8 cellular contexts compared by ENCODE assay signal in genomic region chr19:4722671-4723464, GRCh38. TPM values are rescaled to one million over a fixed set of nuclear protein-coding genes. Genes with fewer than 3 reads are reported as not detected.
DNase-seq lines count a peak whose midpoint lies in the region; ATAC-seq and TF ChIP-seq lines count a peak whose summit lies in the region.

No MANE protein-coding gene starts in this region.

- peak overlapping the region; percentile 77 for H3K4me2 ChIP-seq in Karpas-422 (ENCODE audit: low read depth, low read length, poor library complexity, severe bottlenecking)

- H3K9me3 ChIP-seq in Karpas-422 (ENCODE audit: low read length) = no peaks in the 10 kb centered on the region
- no peaks in the 10 kb centered on the region for H3K9me3 ChIP-seq in ascending aorta

- no peaks in the 10 kb centered on the region for H3K9me2 ChIP-seq in Karpas-422 (replicated peaks; ENCODE audit: insufficient read depth, low read length)

- peaks cover 15% of the 10 kb centered on the region for H4K20me1 ChIP-seq in Karpas-422 (ENCODE audit: insufficient read depth, low read depth, low read length)

- H2AFZ ChIP-seq in Karpas-422 (ENCODE audit: low read length) = no peak overlapping the region

- H3K4me3 ChIP-seq in Karpas-422 (ENCODE audit: low read length) = peak overlapping the region; percentile 88
- peak overlapping the region; percentile 87 to 98 for H3K4me3 ChIP-seq in ascending aorta

- H3K36me3 ChIP-seq in Karpas-422 (ENCODE audit: insufficient read depth, low read length) (peaks cover 23% of the 10 kb centered on the region; the same call in 1 of the 2 replicates), ascending aorta (peaks cover 28 to 36% of the 10 kb centered on the region in 2 donors)

- H3K27ac ChIP-seq in Karpas-422 (ENCODE audit: low read length) = peak overlapping the region; percentile 69
- peak overlapping the region; percentile 89 to 93 for H3K27ac ChIP-seq in ascending aorta

- intact Hi-C loops in ascending aorta (cut with DNase I) = loop anchor here (1.0 to 10.0 kb wide), 6 partner anchors 10 to 899 kb away; partner anchors contain the start of genes KDM4B, MYDGF, PLIN3 and SAFB

- H3K27me3 ChIP-seq in Karpas-422 (ENCODE audit: low read length) (no peaks in the 10 kb centered on the region), ascending aorta (no peaks in the 10 kb centered on the region)

- peaks cover 21% of the 10 kb centered on the region for H3K4me1 ChIP-seq in Karpas-422 (ENCODE audit: low read length)
- peaks cover 6 to 15% of the 10 kb centered on the region in 2 donors for H3K4me1 ChIP-seq in ascending aorta

- TF ChIP-seq CTCF in ascending aorta (IDR thresholded peaks at IDR 0.05) = no peak

- H3K9ac ChIP-seq in Karpas-422 (ENCODE audit: low read length) = peak overlapping the region; percentile 91

- DNase-seq in Ammon's horn (ENCODE audit: low spot score) (peak; percentile 58), Karpas-422 (peak; percentile 83), ascending aorta (ENCODE audit: low spot score in 2 of 2) (peak in 1 of 2 donors; percentile 84), iPS-NIHi11 (ENCODE audit: low spot score) (peak; percentile 3), middle frontal gyrus (ENCODE audit: extremely low spot score, low spot score) (no peak), inferior parietal cortex (ENCODE audit: extremely low spot score) (no peak)
- peak; percentile 42 for DNase-seq in stimulated activated CD8-positive, alpha-beta memory T cell treated with anti-CD3 and anti-CD28 coated beads, Interleukin-4, amount 100 ng/mL, for 48 hours

- peaks cover 37% of the 10 kb centered on the region for H3K79me2 ChIP-seq in Karpas-422 (ENCODE audit: low read length)

- ATAC-seq in GM18873 (IDR thresholded peaks at IDR 0.05; ENCODE audit: low FRiP score, unreplicated experiment) = peak; percentile 3

RNA-seq across cellular contexts. Expression of gene DPP9, which starts 0.8 kb away (rescaled TPM):
- 26.8 and 34.8 TPM in 2 replicates for total RNA-seq in Karpas-422 (2014; rRNA removed; shearing (Covaris generic); ENCODE audit: low replicate concordance)
- 72.2 TPM for total RNA-seq in ascending aorta

RNA-seq across cellular contexts. Expression of gene MYDGF, which starts 52.7 kb away (rescaled TPM):
- 30.8 and 63.4 TPM in 2 replicates for total RNA-seq in Karpas-422 (2014; rRNA removed; shearing (Covaris generic); ENCODE audit: low replicate concordance)
- total RNA-seq in ascending aorta = 49.0 TPM

Comparison
In these comparisons a context has a peak if more than half of its experiments do, and no peak if none do; other contexts are left out.
1. DNase-seq: peak in Ammon's horn (single experiment), Karpas-422 (single experiment), iPS-NIHi11 (single experiment) and stimulated activated CD8-positive, alpha-beta memory T cell treated with anti-CD3 and anti-CD28 coated beads, Interleukin-4, amount 100 ng/mL, for 48 hours (single experiment); none in middle frontal gyrus (single experiment) and inferior parietal cortex (single experiment).